Comparison of ENCODE assay signal across 1 cellular context in genomic region chr3:25458420-25458814, GRCh38.
A peak's percentile ranks its signal among the peaks of the same experiment; 100 is the strongest.
TF ChIP-seq lines count a peak whose summit lies in the region.

No MANE protein-coding gene starts in this region.

TF ChIP-seq in SK-N-SH, 30 proteins besides CTCF, POLR2A, EP300 and RAD21:
- peak; percentile 62 for TF ChIP-seq CHD2 (IDR thresholded peaks at IDR 0.05; ENCODE audit: low read length, partially characterized antibody)
- no peak for TF ChIP-seq FOSL2 (IDR thresholded peaks at IDR 0.05; ENCODE audit: borderline replicate concordance, low read depth)
- no peak for TF ChIP-seq NFIC (IDR thresholded peaks at IDR 0.05; ENCODE audit: borderline replicate concordance)
- TF ChIP-seq FOXJ3 (CRISPR knock-in tag; IDR thresholded peaks at IDR 0.05), result no peak
- no peak for TF ChIP-seq ELF1 (IDR thresholded peaks at IDR 0.05)
- no peak; the same call in 1 of the 2 replicates for TF ChIP-seq TEAD4 (IDR thresholded peaks at IDR 0.05; ENCODE audit: borderline replicate concordance, insufficient read depth)
- TF ChIP-seq, protein P1, sequence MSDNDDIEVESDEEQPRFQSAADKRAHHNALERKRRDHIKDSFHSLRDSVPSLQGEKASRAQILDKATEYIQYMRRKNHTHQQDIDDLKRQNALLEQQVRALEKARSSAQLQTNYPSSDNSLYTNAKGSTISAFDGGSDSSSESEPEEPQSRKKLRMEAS (IDR thresholded peaks at IDR 0.05; ENCODE audit: low read depth), result no peak
- peak; percentile 33 for TF ChIP-seq TCF12 (IDR thresholded peaks at IDR 0.05)
- TF ChIP-seq PBX3 (IDR thresholded peaks at IDR 0.05), result peak; percentile 70
- no peak for TF ChIP-seq MEF2A (IDR thresholded peaks at IDR 0.05; ENCODE audit: borderline replicate concordance, low read depth)
- TF ChIP-seq RCOR1 (IDR thresholded peaks at IDR 0.05; ENCODE audit: low read length), result peak; percentile 91
- TF ChIP-seq SIN3A (IDR thresholded peaks at IDR 0.05; ENCODE audit: borderline replicate concordance, low read depth, low read length), result no peak
- TF ChIP-seq GATA2 (CRISPR knock-in tag; IDR thresholded peaks at IDR 0.05), result peak; percentile 94
- TF ChIP-seq MXI1 (IDR thresholded peaks at IDR 0.05; ENCODE audit: low read depth, low read length), result no peak
- TF ChIP-seq YY1 (IDR thresholded peaks at IDR 0.05; ENCODE audit: low read depth), result no peak
- no peak for TF ChIP-seq TAF1 (IDR thresholded peaks at IDR 0.05; ENCODE audit: borderline replicate concordance, low read depth, low read length)
- TF ChIP-seq RFX5 (IDR thresholded peaks at IDR 0.05; ENCODE audit: low read length), result 0 out of 2 replicates have a peak, but pooled peaks have one; percentile 16
- TF ChIP-seq GABPA (IDR thresholded peaks at IDR 0.05; ENCODE audit: low read depth), result no peak
- TF ChIP-seq POLR2AphosphoS5 (IDR thresholded peaks at IDR 0.05; ENCODE audit: low read depth, low read length), result 0 out of 2 replicates have a peak, but pooled peaks have one; percentile 27
- 0 out of 2 replicates have a peak, but pooled peaks have one; percentile 5 for TF ChIP-seq RXRA (IDR thresholded peaks at IDR 0.05; ENCODE audit: borderline replicate concordance, low read depth)
- no peak for TF ChIP-seq SMC3 (IDR thresholded peaks at IDR 0.05; ENCODE audit: low read depth, low read length)
- TF ChIP-seq USF2 (IDR thresholded peaks at IDR 0.05; ENCODE audit: borderline replicate concordance, low read depth, low read length), result no peak
- TF ChIP-seq NRF1 (IDR thresholded peaks at IDR 0.05; ENCODE audit: low read depth, low read length), result no peak
- no peak for TF ChIP-seq USF1 (IDR thresholded peaks at IDR 0.05; ENCODE audit: borderline replicate concordance, low read depth)
- 0 out of 2 replicates have a peak, but pooled peaks have one; percentile 15 for TF ChIP-seq JUND (IDR thresholded peaks at IDR 0.05)
- TF ChIP-seq, protein P2, sequence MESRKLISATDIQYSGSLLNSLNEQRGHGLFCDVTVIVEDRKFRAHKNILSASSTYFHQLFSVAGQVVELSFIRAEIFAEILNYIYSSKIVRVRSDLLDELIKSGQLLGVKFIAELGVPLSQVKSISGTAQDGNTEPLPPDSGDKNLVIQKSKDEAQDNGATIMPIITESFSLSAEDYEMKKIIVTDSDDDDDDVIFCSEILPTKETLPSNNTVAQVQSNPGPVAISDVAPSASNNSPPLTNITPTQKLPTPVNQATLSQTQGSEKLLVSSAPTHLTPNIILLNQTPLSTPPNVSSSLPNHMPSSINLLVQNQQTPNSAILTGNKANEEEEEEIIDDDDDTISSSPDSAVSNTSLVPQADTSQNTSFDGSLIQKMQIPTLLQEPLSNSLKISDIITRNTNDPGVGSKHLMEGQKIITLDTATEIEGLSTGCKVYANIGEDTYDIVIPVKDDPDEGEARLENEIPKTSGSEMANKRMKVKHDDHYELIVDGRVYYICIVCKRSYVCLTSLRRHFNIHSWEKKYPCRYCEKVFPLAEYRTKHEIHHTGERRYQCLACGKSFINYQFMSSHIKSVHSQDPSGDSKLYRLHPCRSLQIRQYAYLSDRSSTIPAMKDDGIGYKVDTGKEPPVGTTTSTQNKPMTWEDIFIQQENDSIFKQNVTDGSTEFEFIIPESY (IDR thresholded peaks at IDR 0.05; ENCODE audit: borderline replicate concordance, low read depth), result no peak
- no peak for TF ChIP-seq REST (IDR thresholded peaks at IDR 0.05; ENCODE audit: low read depth, low read length)
- TF ChIP-seq IRF3 (IDR thresholded peaks at IDR 0.05; ENCODE audit: low read depth, low read length), result no peak
- TF ChIP-seq FOXM1 (IDR thresholded peaks at IDR 0.05; ENCODE audit: low read depth), result no peak
- no peak for TF ChIP-seq EZH2phosphoT487 (IDR thresholded peaks at IDR 0.05; ENCODE audit: borderline replicate concordance, low read depth)
TF ChIP-seq in SK-N-SH: peak in this region for 9.
